In the genomic region with DNA sequence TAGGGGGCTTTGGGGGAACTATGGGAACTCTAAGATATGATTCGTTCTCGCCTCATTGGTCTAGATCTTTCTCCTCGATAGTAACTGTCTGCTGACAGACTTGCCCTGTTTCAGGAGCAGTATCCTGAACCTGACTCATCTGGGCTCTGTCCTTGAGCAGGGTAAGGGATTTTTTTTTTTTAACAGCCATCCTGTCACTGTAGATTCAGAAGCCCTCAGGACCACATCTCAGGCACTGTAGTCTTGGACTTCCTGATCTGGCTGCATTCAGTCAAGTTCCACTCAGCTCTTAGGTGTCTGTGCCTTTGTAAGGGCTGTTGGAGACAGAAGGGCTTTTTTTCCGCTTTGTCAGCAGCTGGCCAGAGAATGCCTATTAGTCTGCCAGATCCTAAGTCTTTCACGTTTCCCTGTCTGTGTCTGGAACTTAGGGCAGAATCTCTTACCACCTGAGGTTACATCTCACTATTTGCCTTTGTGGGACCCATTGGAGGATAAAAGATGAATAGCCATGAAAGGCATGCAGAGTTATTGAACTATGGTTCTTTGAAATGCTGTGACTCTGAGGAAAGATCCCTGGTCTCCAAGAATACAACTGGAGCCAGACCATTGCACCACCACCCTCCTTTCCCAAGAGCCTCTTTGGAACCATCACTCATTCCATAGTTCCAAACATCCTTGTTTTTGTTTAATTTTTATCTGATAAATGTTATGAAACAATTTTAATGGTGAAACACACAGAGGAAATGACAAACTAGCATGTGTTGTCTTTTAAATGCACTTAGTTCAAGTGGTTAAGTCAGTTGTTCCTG, we compare ENCODE assay signal across 1 cellular context.
TF ChIP-seq lines count a peak whose summit lies in the region.

No MANE protein-coding gene starts in this region.

TF ChIP-seq in SK-N-SH, 30 proteins besides CTCF, POLR2A, EP300 and RAD21 (continued from another document):
- TF ChIP-seq NFIC (IDR thresholded peaks at IDR 0.05; ENCODE audit: borderline replicate concordance), result peak; percentile 2; the same call in 1 of the 2 replicates
- 0 out of 2 replicates have a peak, but pooled peaks have one; percentile 10 for TF ChIP-seq JUND (IDR thresholded peaks at IDR 0.05)
- TF ChIP-seq, protein P1, sequence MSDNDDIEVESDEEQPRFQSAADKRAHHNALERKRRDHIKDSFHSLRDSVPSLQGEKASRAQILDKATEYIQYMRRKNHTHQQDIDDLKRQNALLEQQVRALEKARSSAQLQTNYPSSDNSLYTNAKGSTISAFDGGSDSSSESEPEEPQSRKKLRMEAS (IDR thresholded peaks at IDR 0.05; ENCODE audit: low read depth), result 0 out of 2 replicates have a peak, but pooled peaks have one; percentile 10
- TF ChIP-seq FOSL2 (IDR thresholded peaks at IDR 0.05; ENCODE audit: borderline replicate concordance, low read depth), result peak; percentile 50
- TF ChIP-seq CHD2 (IDR thresholded peaks at IDR 0.05; ENCODE audit: low read length, partially characterized antibody), result no peak
- TF ChIP-seq IRF3 (IDR thresholded peaks at IDR 0.05; ENCODE audit: low read depth, low read length), result no peak
- TF ChIP-seq FOXM1 (IDR thresholded peaks at IDR 0.05; ENCODE audit: low read depth), result no peak
